In genomic region chrX:118627084-118627758, GRCh38 we compare ENCODE assay signal across 9 cellular contexts.
DNase-seq lines count a peak whose midpoint lies in the region; ATAC-seq and TF ChIP-seq lines count a peak whose summit lies in the region.
"Had no signal": no experiment of that assay in that cellular context is flagged by ENCODE, and none has a peak within 500 bp of the region (broad histone marks: within the 10 kb centered on the region; RNA-seq: fewer than 3 reads in every experiment).

No MANE protein-coding gene starts in this region.

- H3K36me3 ChIP-seq in HAP-1 (replicated peaks) (0 out of 2 replicates have a peak, but pooled peaks cover 2% of the 10 kb centered on the region), adrenal gland (replicated peaks in 1 of 2) (no peaks in the 10 kb centered on the region)

- H3K9me3 ChIP-seq in HAP-1 (no peaks in the 10 kb centered on the region), adrenal gland (replicated peaks in 1 of 3) (no peaks in the 10 kb centered on the region)

- 42 to 49% (median 44%) methylated on average over 5 of the region's 5 CpGs for WGBS in adrenal gland, 4 donors

- H3K27ac ChIP-seq in RWPE1: no peak overlapping the region
- no peak overlapping the region for H3K27ac ChIP-seq in adrenal gland

- H3K4me3 ChIP-seq in HAP-1 (no peak overlapping the region), adrenal gland (no peak overlapping the region)

- no peak for TF ChIP-seq POLR2A in adrenal gland (IDR thresholded peaks at IDR 0.05)

- peak; percentile 22 for TF ChIP-seq CTCF in RWPE1 (conservative IDR thresholded peaks at IDR 0.05; ENCODE audit: low read depth)
- peak in 3 of 6 experiments; percentile 6 to 32 (median 19) for TF ChIP-seq CTCF in adrenal gland (IDR thresholded peaks at IDR 0.05)

- ATAC-seq in HG03457 (IDR thresholded peaks at IDR 0.05; ENCODE audit: unreplicated experiment): no peak

- DNase-seq in DMS53 (lab: John Stamatoyannopoulos, UW): peak; percentile 53
- DNase-seq in HAP-1 (ENCODE audit: low spot score in 2 of 2): peak; percentile 12
- peak; percentile 25 for DNase-seq in RWPE1 (ENCODE audit: low spot score)
- DNase-seq in kidney tubule cell (ENCODE audit: low spot score): peak; percentile 20
- DNase-seq in glomerular visceral epithelial cell (ENCODE audit: extremely low spot score): no peak
- DNase-seq in adrenal gland: no peak
- no peak for DNase-seq in occipital lobe (lab: John Stamatoyannopoulos, UW)
- DNase-seq: activated naive CD8-positive, alpha-beta T cell treated with anti-CD3 and anti-CD28 coated beads, Interleukin-2, amount 10 ng/mL, durations not matched to agents 7 days and 5 days had no signal

- in situ Hi-C loops in HAP-1 (cut with MboI; ENCODE audit: low sequenced_read_pairs): no loop called here

- H3K4me1 ChIP-seq in HAP-1: no peaks in the 10 kb centered on the region
- no peaks in the 10 kb centered on the region for H3K4me1 ChIP-seq in adrenal gland (replicated peaks in 1 of 2)

- H3K27me3 ChIP-seq in HAP-1 (ENCODE audit: low read depth) (no peaks in the 10 kb centered on the region), adrenal gland (peaks cover 13% of the 10 kb centered on the region)

- POLR2A ChIA-PET in RWPE1 (lab: Yijun Ruan, JAX; ENCODE audit: low non-redundant PET): no interaction called here

- intact Hi-C loops in adrenal gland (cut with DNase I): no loop called here

- CTCF ChIA-PET in RWPE1 (lab: Yijun Ruan, JAX): interaction anchor here (0.6 to 2.1 kb wide), 12 partner anchors 9 to 1329 kb away, joined by 3 to 8 read pairs (median 4); partner anchors contain the start of gene ZCCHC12

Comparison
In these comparisons a context has a peak if more than half of its experiments do, and no peak if none do; other contexts are left out.
1. DNase-seq: peak in DMS53 (single experiment), HAP-1 (2 of 2), RWPE1 (single experiment) and kidney tubule cell (single experiment); none in glomerular visceral epithelial cell (single experiment), adrenal gland (0 of 7) and occipital lobe (single experiment).